ENCODE assay signal across 17 cellular contexts in the genomic region with DNA sequence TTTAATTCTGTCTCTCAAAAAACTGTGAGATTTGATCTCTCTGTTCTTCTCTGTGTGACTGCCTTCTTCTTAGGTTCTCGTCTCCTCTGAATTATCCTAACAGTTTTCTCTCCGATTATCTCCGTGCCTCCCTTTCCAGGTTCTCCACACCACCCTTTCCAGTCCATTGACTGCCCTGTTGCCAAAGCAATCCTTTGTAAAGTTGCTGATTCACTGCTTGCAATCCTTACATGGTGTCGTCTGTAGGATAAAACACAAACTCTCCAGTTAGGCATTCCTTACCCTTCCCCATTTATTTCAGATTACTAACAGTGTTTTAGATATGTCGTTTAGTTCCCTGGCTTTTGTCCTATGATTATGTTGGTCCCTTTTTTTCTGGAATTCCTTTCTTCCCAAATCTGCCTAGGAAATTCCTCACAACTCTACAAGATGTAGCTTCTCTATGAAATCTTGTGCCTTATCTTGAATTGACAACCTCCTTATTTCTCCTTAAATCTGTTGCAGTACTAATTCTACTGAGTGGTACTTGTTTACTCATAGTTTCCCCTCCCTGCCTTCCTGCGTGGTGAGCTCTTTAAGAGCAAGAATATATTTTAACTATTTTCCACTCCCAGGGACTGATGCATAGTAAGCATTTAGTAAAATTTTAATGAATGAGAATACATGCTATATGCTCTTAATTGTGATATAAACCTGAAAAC. TPM values are rescaled to one million over a fixed set of nuclear protein-coding genes. Genes with fewer than 3 reads are reported as not detected.
DNase-seq lines count a peak whose midpoint lies in the region; ATAC-seq, FAIRE-seq and TF ChIP-seq lines count a peak whose summit lies in the region.
"Had no signal": no experiment of that assay in that cellular context is flagged by ENCODE, and none has a peak within 500 bp of the region (broad histone marks: within the 10 kb centered on the region; RNA-seq: fewer than 3 reads in every experiment).

No MANE protein-coding gene starts in this region.

- no peaks in the 10 kb centered on the region for H4K20me1 ChIP-seq in K562 (replicated peaks; ENCODE audit: control insufficient read depth, insufficient read depth, low read length)

- CTCF ChIA-PET in HEK293 (lab: Yijun Ruan, JAX) (no interaction called here), K562 (lab: Yijun Ruan, JAX; ENCODE audit: low intra/inter-chr PET ratio) (interaction anchor here (0.6 kb wide), 1 partner anchor 130 kb away, joined by 3 read pairs; no protein-coding TSS in a partner anchor), GM10248 (lab: Yijun Ruan, JAX) (no interaction called here)
- CTCF ChIA-PET in naive thymus-derived CD4-positive, alpha-beta T cell (lab: Charles Lee) = no interaction called here

- no peak overlapping the region for H3K27ac ChIP-seq in HEK293 (ENCODE audit: extremely low read depth, low read depth, low read length)
- H3K27ac ChIP-seq in K562 (ENCODE audit: extremely low read depth, low read depth, low read length) = peak overlapping the region; percentile 17; the same call in 1 of the 3 replicates
- peak overlapping the region; percentile 19 for H3K27ac ChIP-seq in naive thymus-derived CD4-positive, alpha-beta T cell (ENCODE audit: low read depth, low read length)
- H3K27ac ChIP-seq: BLaER1 had no signal

- H3K4me1 ChIP-seq in HEK293 (ENCODE audit: control insufficient read depth, insufficient read depth, low read length) (no peaks in the 10 kb centered on the region), K562 (replicated peaks in 1 of 2; ENCODE audit: control insufficient read depth in 2 of 2, insufficient read depth in 2 of 2, low read length in 2 of 2) (peaks cover 0 to 4% of the 10 kb centered on the region in 2 experiments; a peak in 1 of 5 replicates)
- no peaks in the 10 kb centered on the region for H3K4me1 ChIP-seq in naive thymus-derived CD4-positive, alpha-beta T cell (ENCODE audit: control insufficient read depth in 2 of 2, insufficient read depth in 2 of 2, low read length in 2 of 2)
- H3K4me1 ChIP-seq: BLaER1 had no signal

- BruUV-seq in K562 (replicated peaks; lab: Mats Ljungman, UMichigan) = no TSS peak

- intact Hi-C loops in K562 (cut with micrococcal nuclease) = no loop called here
- intact Hi-C loops in naive thymus-derived CD4-positive, alpha-beta T cell (cut with micrococcal nuclease) = no loop called here

- H2AFZ ChIP-seq in K562 (ENCODE audit: low read depth, low read length) = no peak overlapping the region

- in situ Hi-C loops in Caki2 (cut with HindIII; ENCODE audit: low pct_unique_long_range_greater_than_20kb, low sequenced_read_pairs) = no loop called here
- in situ Hi-C loops in K562 (cut with MboI) = no loop called here

- WGBS in K562 (ENCODE audit: insufficient coverage, low coverage, missing lambda C conversion rate) = 61% methylated on average over 6 of the region's 6 CpGs

- H3K9me3 ChIP-seq in HEK293 (ENCODE audit: control insufficient read depth, insufficient read depth, low read depth, low read length) (no peaks in the 10 kb centered on the region), K562 (replicated peaks; ENCODE audit: control insufficient read depth, insufficient read depth, low read depth, low read length) (no peaks in the 10 kb centered on the region)
- no peaks in the 10 kb centered on the region for H3K9me3 ChIP-seq in naive thymus-derived CD4-positive, alpha-beta T cell (ENCODE audit: control insufficient read depth in 2 of 3, low read length in 3 of 3)
- H3K9me3 ChIP-seq: BLaER1 had no signal

- TF ChIP-seq RAD21 in K562 (CRISPR knock-in tag; conservative IDR thresholded peaks at IDR 0.05 in 1 of 2, IDR thresholded peaks at IDR 0.05 in 1 of 2) = no peak

- H3K27me3 Mint-ChIP-seq in naive thymus-derived CD4-positive, alpha-beta T cell = no peaks in the 10 kb centered on the region

- DNase-seq in Caki2 (ENCODE audit: low read depth) (peak; percentile 68), K562 (ENCODE audit: extremely low read depth in 1 of 4, low spot score in 3 of 4) (peak in 2 of 4 experiments; percentile 12 to 20), ecto neural progenitor cell (ENCODE audit: low spot score) (no peak), GM10248 (ENCODE audit: extremely low spot score) (no peak)
- no peak for DNase-seq in naive thymus-derived CD4-positive, alpha-beta T cell
- DNase-seq in activated naive CD4-positive, alpha-beta T cell treated with anti-CD3 and anti-CD28 coated beads, Interleukin-2, amount 50 U/mL, for 16 hours = no peak
- DNase-seq: activated effector memory CD4-positive, alpha-beta T cell treated with anti-CD3 and anti-CD28 coated beads, Interleukin-2, amount 50 U/mL, for 16 hours; NCI-H1048; NCI-H2171 treated with DMSO at 0.1 percent for 48 hours; nephron progenitor cell; SIG-M5; stimulated activated naive CD4-positive, alpha-beta T cell had no signal

- POLR2A ChIA-PET in HEK293 (lab: Yijun Ruan, JAX) (interaction anchor here (0.5 kb wide), 1 partner anchor 21 kb away, joined by 3 read pairs; no protein-coding TSS in a partner anchor), K562 (lab: Yijun Ruan, JAX) (interaction anchor here (0.9 to 1.8 kb wide), 4 partner anchors 12 to 23 kb away, joined by 3 to 8 read pairs (median 6); no protein-coding TSS in a partner anchor), GM10248 (lab: Yijun Ruan, JAX) (no interaction called here)
- POLR2A ChIA-PET in naive thymus-derived CD4-positive, alpha-beta T cell (lab: Charles Lee) = no interaction called here

- no peak overlapping the region for H3K4me3 Mint-ChIP-seq in naive thymus-derived CD4-positive, alpha-beta T cell
- H3K4me3 Mint-ChIP-seq: nephron progenitor cell had no signal

- no peaks in the 10 kb centered on the region for H3K27me3 ChIP-seq in K562 (ENCODE audit: control insufficient read depth in 2 of 2, insufficient read depth in 2 of 2, low read length in 2 of 2)
- H3K27me3 ChIP-seq in naive thymus-derived CD4-positive, alpha-beta T cell (ENCODE audit: control insufficient read depth in 2 of 2, insufficient read depth in 2 of 2, low read length in 2 of 2) = no peaks in the 10 kb centered on the region
- H3K27me3 ChIP-seq: BLaER1 had no signal

- no peak overlapping the region for H3K4me3 ChIP-seq in HEK293 (ENCODE audit: low read depth, low read length)
- no peak overlapping the region for H3K4me3 ChIP-seq in K562
- no peak overlapping the region for H3K4me3 ChIP-seq in naive thymus-derived CD4-positive, alpha-beta T cell (ENCODE audit: low read length)
- H3K4me3 ChIP-seq: BLaER1 had no signal

- peaks cover 25 to 61% of the 10 kb centered on the region in 2 experiments for H3K36me3 ChIP-seq in HEK293 (ENCODE audit: control insufficient read depth in 2 of 2, insufficient read depth in 1 of 2, low read length in 2 of 2)
- peaks cover 70% of the 10 kb centered on the region for H3K36me3 ChIP-seq in K562 (ENCODE audit: control insufficient read depth, insufficient read depth, low read length)
- peaks cover 12 to 29% (median 22%) of the 10 kb centered on the region in 3 experiments for H3K36me3 ChIP-seq in naive thymus-derived CD4-positive, alpha-beta T cell (ENCODE audit: control insufficient read depth in 2 of 3, insufficient read depth in 3 of 3, low read length in 3 of 3)

- FAIRE-seq in K562 (lab: Jason Lieb, UNC) = peak; percentile 67
- FAIRE-seq: H1, urothelium cell line had no signal

- no peak for TF ChIP-seq POLR2A in K562 (conservative IDR thresholded peaks at IDR 0.05)

- no peaks in the 10 kb centered on the region for H3K9me1 ChIP-seq in K562 (ENCODE audit: control insufficient read depth, insufficient read depth, low read length)

- no peak overlapping the region for H3K4me2 ChIP-seq in K562 (ENCODE audit: insufficient read depth, low read length)
- H3K4me2 ChIP-seq: BLaER1 had no signal

- H3K9ac ChIP-seq in K562 (ENCODE audit: insufficient read depth in 1 of 2, low read depth in 2 of 2, low read length in 2 of 2) = no peak overlapping the region
- H3K9ac ChIP-seq: BLaER1 had no signal

- H3K27ac Mint-ChIP-seq in naive thymus-derived CD4-positive, alpha-beta T cell = no peak overlapping the region
- H3K27ac Mint-ChIP-seq: nephron progenitor cell had no signal

- H3K4me1 Mint-ChIP-seq in naive thymus-derived CD4-positive, alpha-beta T cell = peaks cover 0 to 20% (median 10%) of the 10 kb centered on the region in 7 donors
- H3K4me1 Mint-ChIP-seq: nephron progenitor cell had no signal

- TF ChIP-seq EP300 in K562 (IDR thresholded peaks at IDR 0.05; ENCODE audit: low read length) = no peak

- TF ChIP-seq CTCF in HEK293 (tag by site-specific recombination; IDR thresholded peaks at IDR 0.05) (no peak), K562 (IDR thresholded peaks at IDR 0.05 in 2 of 3, conservative IDR thresholded peaks at IDR 0.05 in 1 of 3; ENCODE audit: insufficient read depth in 2 of 3, low read depth in 1 of 3, low read length in 3 of 3) (no peak), GM10248 (IDR thresholded peaks at IDR 0.05; ENCODE audit: control extremely low read depth, extremely low read depth, low read depth, missing control alignments) (no peak)

- peaks cover 0 to 30% (median 13%) of the 10 kb centered on the region in 5 donors for H3K36me3 Mint-ChIP-seq in naive thymus-derived CD4-positive, alpha-beta T cell

- 0 out of 3 replicates have a peak, but pooled peaks cover 3% of the 10 kb centered on the region for H3K79me2 ChIP-seq in K562 (ENCODE audit: control insufficient read depth, insufficient read depth, low read length)

- H3K9me3 Mint-ChIP-seq in naive thymus-derived CD4-positive, alpha-beta T cell = no peaks in the 10 kb centered on the region
- H3K9me3 Mint-ChIP-seq: nephron progenitor cell had no signal

- ATAC-seq in K562 = peak; percentile 62
- ATAC-seq in naive thymus-derived CD4-positive, alpha-beta T cell = no peak
- ATAC-seq: sciatic nerve had no signal

RNA-seq across cellular contexts. Expression of a gene that starts 22.3 kb away (rescaled TPM):
- 6.6 and 34.3 TPM in 2 replicates for total RNA-seq in Caki2 (2014; rRNA removed; shearing (Covaris generic); ENCODE audit: low replicate concordance)
- 74.5 and 224 TPM in 2 replicates for total RNA-seq in K562 (2011; cell fraction: chromatin; rRNA removed; ENCODE audit: low replicate concordance)
- total RNA-seq in K562 (2011; cell fraction: nucleolus; rRNA removed) = 37.2 and 56.2 TPM in 2 replicates
- total RNA-seq in K562 (2011; cell fraction: nucleoplasm; rRNA removed) = 84.0 and 114 TPM in 2 replicates
- total RNA-seq in K562 (2014; rRNA removed) (17.0 and 17.3 TPM in 2 replicates), K562 (2014; rRNA removed; fragmentation: Illumina TruSeq; extraction: Trizol) (30.6 and 34.0 TPM in 2 replicates), K562 (2015; rRNA removed; fragmentation: Illumina TruSeq; extraction: Trizol) (31.2 and 34.0 TPM in 2 replicates), K562 (2021) (29.5 and 30.6 TPM in 2 replicates)
- polyA plus RNA-seq in K562 (2011; rRNA removed) (42.7 and 54.2 TPM in 2 replicates), K562 (2014; fragmentation: Illumina TruSeq; extraction: Trizol) (34.0 and 35.5 TPM in 2 replicates), K562 (2014; fragmentation: Nextera tagmentation; extraction: Ambion mirVana) (10 to 100 TPM in 1 of 2 experiments, 1 to 10 TPM in 1; 9.7 to 10.5 TPM), K562 (2014; rRNA removed) (24.1 and 29.5 TPM in 2 replicates)
- 19.7 and 23.3 TPM in 2 replicates for polyA plus RNA-seq in K562 (2011; cell fraction: cytosol; rRNA removed)
- polyA plus RNA-seq in K562 (2011; cell fraction: nucleus; rRNA removed) = 116 and 147 TPM in 2 replicates
- 25.5 and 27.8 TPM in 2 replicates for polyA plus RNA-seq in K562 (2012)
- 81.6 and 116 TPM in 2 replicates for polyA minus RNA-seq in K562 (2011; rRNA and poly(A)+ RNA removed)
- polyA minus RNA-seq in K562 (2011; cell fraction: cytosol; rRNA and poly(A)+ RNA removed) = 17.6 and 17.7 TPM in 2 replicates
- polyA minus RNA-seq in K562 (2011; cell fraction: nucleus; rRNA and poly(A)+ RNA removed) = 59.4 and 125 TPM in 2 replicates
- 10 to 100 TPM; 42.3 to 98.0 (median 82.8) TPM for total RNA-seq in naive thymus-derived CD4-positive, alpha-beta T cell
- polyA plus RNA-seq in naive thymus-derived CD4-positive, alpha-beta T cell = 10 to 100 TPM; 26.8 to 31.1 TPM

RNA-seq across cellular contexts. Expression of a gene that starts 45.2 kb away (rescaled TPM):
- total RNA-seq in Caki2 (2014; rRNA removed; shearing (Covaris generic); ENCODE audit: low replicate concordance) = 3.2 and 6.2 TPM in 2 replicates
- total RNA-seq in K562 (2011; cell fraction: chromatin; rRNA removed; ENCODE audit: low replicate concordance) = 14.9 and 15.0 TPM in 2 replicates
- total RNA-seq in K562 (2011; cell fraction: nucleolus; rRNA removed) = 7.1 and 7.5 TPM in 2 replicates
- 11.6 and 16.0 TPM in 2 replicates for total RNA-seq in K562 (2011; cell fraction: nucleoplasm; rRNA removed)
- total RNA-seq in K562 (2014; rRNA removed) (5.1 and 5.2 TPM in 2 replicates), K562 (2014; rRNA removed; fragmentation: Illumina TruSeq; extraction: Trizol) (4.8 and 5.5 TPM in 2 replicates), K562 (2015; rRNA removed; fragmentation: Illumina TruSeq; extraction: Trizol) (8.9 and 9.3 TPM in 2 replicates), K562 (2021) (5.4 and 5.7 TPM in 2 replicates)
- polyA plus RNA-seq in K562 (2011; rRNA removed) (5.3 and 5.8 TPM in 2 replicates), K562 (2014; fragmentation: Illumina TruSeq; extraction: Trizol) (5.9 and 7.4 TPM in 2 replicates), K562 (2014; fragmentation: Nextera tagmentation; extraction: Ambion mirVana) (1 to 10 TPM; 2.0 to 2.8 TPM), K562 (2014; rRNA removed) (5.9 and 6.7 TPM in 2 replicates)
- 2.0 and 3.5 TPM in 2 replicates for polyA plus RNA-seq in K562 (2011; cell fraction: cytosol; rRNA removed)
- polyA plus RNA-seq in K562 (2011; cell fraction: nucleus; rRNA removed) = 21.1 and 28.3 TPM in 2 replicates
- 5.0 and 7.9 TPM in 2 replicates for polyA plus RNA-seq in K562 (2012)
- 4.8 and 5.0 TPM in 2 replicates for polyA minus RNA-seq in K562 (2011; rRNA and poly(A)+ RNA removed)
- polyA minus RNA-seq in K562 (2011; cell fraction: cytosol; rRNA and poly(A)+ RNA removed) = 2.2 and 2.5 TPM in 2 replicates
- 5.5 and 7.7 TPM in 2 replicates for polyA minus RNA-seq in K562 (2011; cell fraction: nucleus; rRNA and poly(A)+ RNA removed)
- 10 to 100 TPM; 36.2 to 72.2 (median 55.8) TPM for total RNA-seq in naive thymus-derived CD4-positive, alpha-beta T cell
- 10 to 100 TPM; 19.1 to 29.0 TPM for polyA plus RNA-seq in naive thymus-derived CD4-positive, alpha-beta T cell

Comparison
In these comparisons a context has a peak if more than half of its experiments do, and no peak if none do; other contexts are left out.
1. POLR2A ChIA-PET loops: an anchor here in HEK293 (0.5 kb wide) and K562 (0.9 to 1.8 kb wide); none called in naive thymus-derived CD4-positive, alpha-beta T cell and GM10248.